ENCODE assay signal across 8 cellular contexts in the genomic region with DNA sequence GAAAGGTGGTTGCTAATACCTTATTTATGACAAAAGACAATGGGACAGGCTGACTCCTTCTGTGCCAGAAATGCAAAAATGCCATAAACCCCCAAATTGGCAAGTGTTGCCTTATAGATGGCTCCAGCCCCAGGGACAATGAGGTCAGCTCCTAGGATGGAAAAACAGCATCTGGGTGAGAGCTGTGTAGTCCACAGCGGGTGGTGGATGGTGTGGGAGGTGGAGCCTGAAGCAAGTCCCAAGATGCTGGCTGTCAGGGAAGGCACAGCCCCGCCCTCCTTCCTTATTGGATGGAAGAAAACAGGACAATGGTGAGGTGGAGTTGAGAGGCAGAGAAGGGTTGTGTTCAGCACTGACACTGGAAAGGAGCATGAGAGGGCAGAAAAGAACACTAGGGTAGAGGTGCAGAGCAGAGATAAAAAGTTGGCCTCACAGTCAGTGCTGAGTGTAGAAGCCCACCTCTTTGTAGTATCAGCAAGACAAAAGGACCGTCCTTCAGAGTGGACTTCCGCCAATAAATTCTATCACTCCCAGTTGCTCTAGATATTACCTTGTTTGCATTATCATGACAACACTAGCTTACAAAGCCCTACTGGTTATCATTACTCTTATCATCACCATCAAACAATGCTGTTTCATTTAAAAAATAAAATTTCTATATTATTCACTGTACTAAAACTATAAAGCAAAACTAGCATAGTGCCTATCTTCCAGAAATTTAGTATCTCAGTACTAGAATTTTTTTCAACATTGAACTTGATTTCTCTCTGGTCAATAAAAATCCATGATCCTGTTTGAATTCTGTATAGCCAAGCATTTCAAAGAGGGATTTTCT. TPM values are rescaled to one million over a fixed set of nuclear protein-coding genes. Genes with fewer than 3 reads are reported as not detected.
DNase-seq lines count a peak whose midpoint lies in the region; ATAC-seq, FAIRE-seq and TF ChIP-seq lines count a peak whose summit lies in the region.

No MANE protein-coding gene starts in this region.

- peak; percentile 86 for DNase-seq in SIG-M5 treated with dmso at 0.1 percent for 504 hours (lab: John Stamatoyannopoulos, UW; ENCODE audit: unreplicated experiment)
- DNase-seq in SIG-M5 (lab: John Stamatoyannopoulos, UW), result no peak
- peak; percentile 81 for DNase-seq in NCI-H2029 treated with DMSO at 0.1 percent for 48 hours (lab: John Stamatoyannopoulos, UW)
- peak; percentile 40 for DNase-seq in WERI-Rb-1
- peak; percentile 45 for DNase-seq in fibroblast of the aortic adventitia (ENCODE audit: low read depth)
- peak in 4 of 6 donors; percentile 52 to 67 (median 62) for DNase-seq in pancreas
- no peak for DNase-seq in effector CD8-positive, alpha-beta T cell (lab: John Stamatoyannopoulos, UW)

- H3K27ac ChIP-seq in WERI-Rb-1, result no peak overlapping the region
- H3K27ac ChIP-seq in pancreas, result peak overlapping the region; percentile 54 to 99 (median 77)

- H3K9me3 ChIP-seq in WERI-Rb-1 (ENCODE audit: severe bottlenecking) (no peaks in the 10 kb centered on the region), pancreas (no peaks in the 10 kb centered on the region)

- H3K4me3 ChIP-seq in WERI-Rb-1 (ENCODE audit: low read depth, low read length) (no peak overlapping the region), fibroblast of the aortic adventitia (ENCODE audit: low read depth, low read length) (no peak overlapping the region), pancreas (no peak overlapping the region)

- FAIRE-seq in pancreas (lab: Jason Lieb, UNC), result no peak

- intact Hi-C loops in pancreas (cut with DNase I), result loop anchor here in 1 of 3 donors (10.0 kb wide), 1 partner anchor 52 kb away; no protein-coding TSS in a partner anchor

- H3K4me1 ChIP-seq in pancreas, result peaks cover 30 to 39% (median 32%) of the 10 kb centered on the region in 3 donors

- no peaks in the 10 kb centered on the region for H3K27me3 ChIP-seq in WERI-Rb-1 (ENCODE audit: insufficient read depth, low read depth, severe bottlenecking)
- no peaks in the 10 kb centered on the region for H3K27me3 ChIP-seq in pancreas

- TF ChIP-seq CTCF in WERI-Rb-1 (IDR thresholded peaks at IDR 0.05; ENCODE audit: low read depth, low read length) (no peak), fibroblast of the aortic adventitia (IDR thresholded peaks at IDR 0.05; ENCODE audit: insufficient read depth, low read length) (no peak), pancreas (IDR thresholded peaks at IDR 0.05) (no peak)

- WGBS in pancreas, 2 donors, result 70 to 78% methylated on average over 4 of the region's 4 CpGs

- ATAC-seq in pancreas, result peak in 2 of 4 donors; percentile 1
- no peak for ATAC-seq in HG02885 (IDR thresholded peaks at IDR 0.05; ENCODE audit: poor library complexity, unreplicated experiment)

- H3K36me3 ChIP-seq in WERI-Rb-1, result no peaks in the 10 kb centered on the region
- no peaks in the 10 kb centered on the region for H3K36me3 ChIP-seq in pancreas

RNA-seq across cellular contexts. Expression of a gene that starts 3.7 kb away (rescaled TPM):
- 21.6 and 26.2 TPM in 2 replicates for total RNA-seq in fibroblast of the aortic adventitia (ENCODE audit: low replicate concordance)
- 10 to 100 TPM in 1 of 6 donors, 1 to 10 TPM in 5; 6.8 to 12.4 (median 9.4) TPM for total RNA-seq in pancreas
- polyA plus RNA-seq in pancreas, result 1 to 10 TPM; 3.3 to 6.6 TPM

RNA-seq across cellular contexts. Expression of a gene that starts 59.6 kb away (rescaled TPM):
- 56.7 and 164 TPM in 2 replicates for total RNA-seq in fibroblast of the aortic adventitia (ENCODE audit: low replicate concordance)
- total RNA-seq in pancreas, result 100 to 1,000 TPM; 122 to 302 (median 193) TPM
- polyA plus RNA-seq in pancreas, result 100 to 1,000 TPM; 329 to 427 TPM

Comparison
In these comparisons a context has a peak if more than half of its experiments do, and no peak if none do; other contexts are left out.
1. DNase-seq: peak in SIG-M5 treated with dmso at 0.1 percent for 504 hours (single experiment), NCI-H2029 treated with DMSO at 0.1 percent for 48 hours (single experiment), WERI-Rb-1 (single experiment), fibroblast of the aortic adventitia (single experiment) and pancreas (4 of 6); none in SIG-M5 (single experiment) and effector CD8-positive, alpha-beta T cell (single experiment).